Comparison of ENCODE assay signal across 29 cellular contexts in genomic region chr9:5052858-5053257, GRCh38.
DNase-seq lines count a peak whose midpoint lies in the region; ATAC-seq, FAIRE-seq and TF ChIP-seq lines count a peak whose summit lies in the region.
"Had no signal": no experiment of that assay in that cellular context is flagged by ENCODE, and none has a peak within 500 bp of the region (broad histone marks: within the 10 kb centered on the region; RNA-seq: fewer than 3 reads in every experiment).

No MANE protein-coding gene starts in this region.

- no peaks in the 10 kb centered on the region for H4K20me1 ChIP-seq in neural progenitor cell (ENCODE audit: low read depth)

- no peaks in the 10 kb centered on the region for H3K36me3 Mint-ChIP-seq in neural progenitor cell

- DNase-seq in GM19239 (ENCODE audit: insufficient read length, low spot score) (no peak), ascending aorta (ENCODE audit: low spot score in 2 of 2) (no peak), fibroblast of pulmonary artery (ENCODE audit: low read depth) (peak; percentile 6), superior temporal gyrus (ENCODE audit: extremely low spot score) (peak; percentile 34), aorta (no peak), glomerular visceral epithelial cell (ENCODE audit: extremely low spot score) (no peak), neural progenitor cell (ENCODE audit: low spot score) (no peak)
- DNase-seq: activated CD4-positive, alpha-beta memory T cell treated with anti-CD3 and anti-CD28 coated beads for 36 hours; activated CD8-positive, alpha-beta memory T cell treated with anti-CD3 and anti-CD28 coated beads, Interleukin-2, amount 50 U/mL, for 4 hours; activated naive CD4-positive, alpha-beta T cell treated with anti-CD3 and anti-CD28 coated beads, Interleukin-2, amount 50 U/mL, for 16 hours; AML-193; CD4-positive, alpha-beta T cell; foreskin melanocyte; Kasumi-1; mesendoderm; naive B cell; NCI-H146; NCI-H446 treated with DMSO at 0.1 percent for 48 hours; nucleus accumbens; RPMI8226; stimulated activated naive CD4-positive, alpha-beta T cell treated with Interleukin-2 at 50 U/mL for 16 hours; T-helper 1 cell; testis had no signal

- TF ChIP-seq CTCF in ascending aorta (IDR thresholded peaks at IDR 0.05) (no peak), fibroblast of pulmonary artery (IDR thresholded peaks at IDR 0.05; ENCODE audit: low read length, missing control alignments) (no peak), neural progenitor cell (IDR thresholded peaks at IDR 0.05) (no peak)

- WGBS in aorta, 2 donors: 95 to 100% methylated on average over 1 of the region's 1 CpG

- no peaks in the 10 kb centered on the region for H3K27me3 Mint-ChIP-seq in neural progenitor cell (ENCODE audit: insufficient read depth, low read depth)
- H3K27me3 Mint-ChIP-seq: activated CD4-positive, alpha-beta memory T cell treated with anti-CD3 and anti-CD28 coated beads for 36 hours; CD4-positive, alpha-beta T cell; central memory CD8-positive, alpha-beta T cell; naive B cell had no signal

- H3K4me2 ChIP-seq in neural progenitor cell: no peak overlapping the region

- no peaks in the 10 kb centered on the region for H3K4me1 ChIP-seq in ascending aorta
- peaks cover 0 to 3% of the 10 kb centered on the region in 2 donors for H3K4me1 ChIP-seq in aorta (ENCODE audit: control insufficient read depth in 1 of 2, insufficient read depth in 2 of 2, low read length in 2 of 2)
- H3K4me1 ChIP-seq in neural progenitor cell: no peaks in the 10 kb centered on the region
- H3K4me1 ChIP-seq: prostate gland, SJSA1, testis had no signal

- H3K27ac ChIP-seq in ascending aorta (peak overlapping the region; percentile 9 to 16), aorta (ENCODE audit: low read depth in 1 of 2, low read length in 2 of 2) (no peak overlapping the region), neural progenitor cell (no peak overlapping the region)
- H3K27ac ChIP-seq: prostate gland, SJSA1, testis had no signal

- no peak overlapping the region for H3K4me3 Mint-ChIP-seq in neural progenitor cell
- H3K4me3 Mint-ChIP-seq: activated CD4-positive, alpha-beta memory T cell treated with anti-CD3 and anti-CD28 coated beads for 36 hours; activated T-helper 1 cell treated with anti-CD3 and anti-CD28 coated beads, Interleukin-12 subunit alpha, Interleukin-12 subunit beta, Interleukin-2, Interleukin-4 antibody, amounts not matched to agents 30 ng/mL and 10 ng/mL and 1 ng/mL, durations not matched to agents 14 hours and 24 hours and 36 hours; CD4-positive, alpha-beta T cell; central memory CD8-positive, alpha-beta T cell; naive B cell had no signal

- H3K27me3 ChIP-seq in ascending aorta (no peaks in the 10 kb centered on the region), aorta (ENCODE audit: control insufficient read depth in 1 of 2, insufficient read depth in 2 of 2, low read length in 1 of 2) (no peaks in the 10 kb centered on the region), neural progenitor cell (no peaks in the 10 kb centered on the region)
- H3K27me3 ChIP-seq: SJSA1, testis had no signal

- H3K79me2 ChIP-seq in neural progenitor cell (ENCODE audit: low read depth): no peaks in the 10 kb centered on the region

- H3K4me1 Mint-ChIP-seq in neural progenitor cell: no peaks in the 10 kb centered on the region
- H3K4me1 Mint-ChIP-seq: central memory CD8-positive, alpha-beta T cell; naive B cell had no signal

- H3F3A ChIP-seq in neural progenitor cell (ENCODE audit: low read depth): no peaks in the 10 kb centered on the region

- H3K9me3 ChIP-seq in ascending aorta (no peaks in the 10 kb centered on the region), aorta (ENCODE audit: control insufficient read depth, low read length) (no peaks in the 10 kb centered on the region), neural progenitor cell (ENCODE audit: low read depth) (no peaks in the 10 kb centered on the region)
- H3K9me3 ChIP-seq: prostate gland, SJSA1, testis had no signal

- H3K4me3 ChIP-seq in ascending aorta (no peak overlapping the region), fibroblast of pulmonary artery (replicated peaks; ENCODE audit: low read depth, low read length) (no peak overlapping the region), aorta (ENCODE audit: low read length in 2 of 2) (no peak overlapping the region), neural progenitor cell (no peak overlapping the region)
- H3K4me3 ChIP-seq: prostate gland, SJSA1, testis had no signal

- intact Hi-C loops in ascending aorta (cut with DNase I) (no loop called here), aorta (cut with DNase I) (no loop called here)

- peak; percentile 70 for FAIRE-seq in GM19239 (lab: Jason Lieb, UNC)

- H2AFZ ChIP-seq in neural progenitor cell (replicated peaks): no peak overlapping the region

- ATAC-seq in aorta (ENCODE audit: low FRiP score): no peak
- ATAC-seq: activated CD4-positive, CD25-positive, alpha-beta regulatory T cell treated with anti-CD3 and anti-CD28 coated beads, Interleukin-2, amount 50 U/mL, for 24 hours; sciatic nerve had no signal

- H3K27ac Mint-ChIP-seq in neural progenitor cell: no peak overlapping the region
- H3K27ac Mint-ChIP-seq: activated CD4-positive, alpha-beta memory T cell treated with anti-CD3 and anti-CD28 coated beads for 36 hours; CD4-positive, alpha-beta T cell had no signal

- no peaks in the 10 kb centered on the region for H3K9me3 Mint-ChIP-seq in neural progenitor cell
- H3K9me3 Mint-ChIP-seq: activated CD4-positive, alpha-beta memory T cell treated with anti-CD3 and anti-CD28 coated beads for 36 hours; activated T-helper 1 cell treated with anti-CD3 and anti-CD28 coated beads, Interleukin-12 subunit alpha, Interleukin-12 subunit beta, Interleukin-2, Interleukin-4 antibody, amounts not matched to agents 30 ng/mL and 10 ng/mL and 1 ng/mL, durations not matched to agents 14 hours and 24 hours and 36 hours; CD4-positive, alpha-beta T cell; central memory CD8-positive, alpha-beta T cell; naive B cell had no signal

- H3K9ac ChIP-seq in neural progenitor cell: no peak overlapping the region

- H3K36me3 ChIP-seq in ascending aorta (peaks cover 18 to 46% of the 10 kb centered on the region in 2 donors), aorta (ENCODE audit: control insufficient read depth in 1 of 2, insufficient read depth in 2 of 2, low read length in 1 of 2) (no peaks in the 10 kb centered on the region), neural progenitor cell (no peaks in the 10 kb centered on the region)
- H3K36me3 ChIP-seq: prostate gland, SJSA1 had no signal

Comparison
In these comparisons a context has a peak if more than half of its experiments do, and no peak if none do; other contexts are left out.
1. DNase-seq: peak in fibroblast of pulmonary artery (single experiment) and superior temporal gyrus (single experiment); none in GM19239 (single experiment), ascending aorta (0 of 2), aorta (0 of 2), glomerular visceral epithelial cell (single experiment) and neural progenitor cell (single experiment).
2. H3K27ac ChIP-seq: peak in ascending aorta (2 of 2); none in aorta (0 of 2) and neural progenitor cell (single experiment).